8 cellular contexts compared by ENCODE assay signal in the genomic region with DNA sequence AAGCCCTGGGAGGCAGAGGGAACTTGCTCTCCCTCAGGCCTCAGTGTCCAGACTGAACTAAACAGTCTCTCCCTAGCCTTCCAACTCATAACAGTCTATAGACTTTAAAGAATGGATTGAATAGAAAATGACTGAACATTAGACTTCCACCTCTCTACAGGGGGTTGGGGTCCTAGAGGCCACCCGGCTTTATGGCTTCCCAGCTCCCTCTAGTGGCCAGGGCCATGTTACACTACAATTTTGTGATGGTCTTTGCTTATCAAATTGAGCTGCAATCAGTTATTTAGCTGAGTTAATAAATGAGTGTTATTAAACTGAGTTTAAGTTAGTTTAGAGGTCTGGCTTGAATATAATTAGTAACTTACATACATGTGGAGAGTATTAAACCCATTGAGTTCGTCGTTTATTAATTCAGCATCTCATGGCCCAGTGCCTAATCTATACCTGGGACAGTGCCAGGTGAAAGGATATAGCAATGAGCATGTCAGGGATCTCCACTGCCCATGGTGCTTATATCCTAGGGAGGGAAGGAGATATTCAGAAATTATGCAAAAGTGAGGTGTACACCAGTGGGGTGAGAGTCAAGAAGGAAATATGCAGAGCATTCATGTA.
A peak's percentile ranks its signal among the peaks of the same experiment; 100 is the strongest.
DNase-seq lines count a peak whose midpoint lies in the region; ATAC-seq and TF ChIP-seq lines count a peak whose summit lies in the region.

No MANE protein-coding gene starts in this region.

- H3K4me3 ChIP-seq in SJSA1: no peak overlapping the region
- no peak overlapping the region for H3K4me3 ChIP-seq in ascending aorta

- ATAC-seq in HG02938 (IDR thresholded peaks at IDR 0.05; ENCODE audit: unreplicated experiment) (peak; percentile 67), HG03196 (IDR thresholded peaks at IDR 0.05; ENCODE audit: unreplicated experiment) (no peak)

- TF ChIP-seq CTCF in ascending aorta (IDR thresholded peaks at IDR 0.05): peak; percentile 32 to 72 (median 53)

- intact Hi-C loops in ascending aorta (cut with DNase I): no loop called here

- no peak overlapping the region for H3K27ac ChIP-seq in SJSA1
- no peak overlapping the region for H3K27ac ChIP-seq in ascending aorta

- H3K9me3 ChIP-seq in SJSA1 (replicated peaks): no peaks in the 10 kb centered on the region
- H3K9me3 ChIP-seq in ascending aorta: no peaks in the 10 kb centered on the region

- DNase-seq in NCI-H1417 (lab: John Stamatoyannopoulos, UW) (peak; percentile 17 to 50 (median 37)), NCI-H1417 treated with DMSO at 0.1 percent for 48 hours (lab: John Stamatoyannopoulos, UW) (no peak), SJSA1 (ENCODE audit: low read depth in 1 of 2, low spot score in 2 of 2) (peak; percentile 75 to 78), ascending aorta (ENCODE audit: low spot score in 2 of 2) (no peak), kidney tubule cell (ENCODE audit: low spot score) (peak; percentile 51)
- DNase-seq in stimulated activated CD8-positive, alpha-beta memory T cell treated with anti-CD3 and anti-CD28 coated beads, Interleukin-15, amount 100 ng/mL, for 24 hours (ENCODE audit: low read depth): peak; percentile 5

- H3K36me3 ChIP-seq in SJSA1 (no peaks in the 10 kb centered on the region), ascending aorta (no peaks in the 10 kb centered on the region)

- no peaks in the 10 kb centered on the region for H3K27me3 ChIP-seq in SJSA1 (replicated peaks)
- no peaks in the 10 kb centered on the region for H3K27me3 ChIP-seq in ascending aorta

- H3K4me1 ChIP-seq in SJSA1 (replicated peaks) (peaks cover 9% of the 10 kb centered on the region), ascending aorta (no peaks in the 10 kb centered on the region)

Comparison
In these comparisons a context has a peak if more than half of its experiments do, and no peak if none do; other contexts are left out.
1. DNase-seq: peak in NCI-H1417 (3 of 3), SJSA1 (2 of 2), kidney tubule cell (single experiment) and stimulated activated CD8-positive, alpha-beta memory T cell treated with anti-CD3 and anti-CD28 coated beads, Interleukin-15, amount 100 ng/mL, for 24 hours (single experiment); none in NCI-H1417 treated with DMSO at 0.1 percent for 48 hours (single experiment) and ascending aorta (0 of 2).